In the genomic region with DNA sequence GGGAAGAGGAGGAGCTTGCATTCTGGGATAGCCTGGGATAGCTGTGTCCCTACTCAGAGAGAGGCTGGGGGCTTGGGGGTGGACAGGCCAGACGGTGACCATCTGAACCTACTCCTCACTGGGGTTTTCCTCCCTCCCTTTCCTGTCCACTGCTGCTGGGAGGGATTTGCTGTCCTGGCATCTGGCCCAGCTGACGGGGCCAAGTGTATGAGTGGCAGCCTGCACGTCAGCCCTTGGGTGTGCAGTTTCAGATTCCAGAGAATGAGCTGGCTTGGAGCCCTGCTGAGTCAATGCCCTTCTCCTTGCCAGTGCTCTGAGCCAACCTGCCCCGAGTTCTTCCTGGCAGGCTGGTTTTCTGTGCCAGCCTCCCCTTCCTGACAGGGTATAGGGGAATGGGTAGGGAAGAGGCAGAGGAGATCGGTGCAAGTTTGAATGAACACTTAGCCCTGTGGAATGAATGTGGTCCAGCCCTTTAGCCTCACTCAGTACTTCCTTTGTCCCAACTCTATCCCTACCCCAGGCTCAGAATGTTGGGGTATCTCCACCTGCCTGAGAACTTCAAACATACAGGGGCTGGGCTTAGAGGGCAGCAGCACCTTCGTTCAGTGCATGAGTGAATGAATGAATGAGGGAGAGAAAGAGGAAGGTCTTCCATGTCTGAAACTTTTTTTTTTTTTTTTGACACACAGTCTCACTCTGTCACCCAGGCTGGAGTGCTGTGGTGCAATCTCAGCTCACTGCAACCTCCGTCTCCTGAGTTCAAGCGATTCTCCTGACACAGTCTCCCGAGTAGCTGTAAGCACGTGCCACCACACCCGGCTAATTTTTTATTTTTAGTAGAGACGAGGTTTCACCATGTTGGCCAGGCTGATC, we compare ENCODE assay signal across 8 cellular contexts. TPM values are rescaled to one million over a fixed set of nuclear protein-coding genes. Genes with fewer than 3 reads are reported as not detected.
DNase-seq lines count a peak whose midpoint lies in the region; ATAC-seq and TF ChIP-seq lines count a peak whose summit lies in the region.

No MANE protein-coding gene starts in this region.

- DNase-seq in DMS79 (lab: John Stamatoyannopoulos, UW) = peak; percentile 92
- DNase-seq in NCI-H1694 treated with DMSO at 0.1 percent for 48 hours (lab: John Stamatoyannopoulos, UW) = peak; percentile 39
- peak; percentile 97 for DNase-seq in left cardiac atrium
- DNase-seq in retinal pigment epithelial cell (ENCODE audit: low read depth) = peak; percentile 98
- no peak for DNase-seq in NK-92 (lab: John Stamatoyannopoulos, UW; ENCODE audit: unreplicated experiment)
- DNase-seq in glutamatergic neuron = no peak

- ATAC-seq in left cardiac atrium (peak; percentile 79 to 88), HG02588 (IDR thresholded peaks at IDR 0.05; ENCODE audit: unreplicated experiment) (no peak)

- H3K36me3 Mint-ChIP-seq in glutamatergic neuron (ENCODE audit: unreplicated experiment) = no peaks in the 10 kb centered on the region

- peaks cover 1% of the 10 kb centered on the region for H3K9me3 Mint-ChIP-seq in glutamatergic neuron (ENCODE audit: unreplicated experiment)

- TF ChIP-seq CTCF in retinal pigment epithelial cell (conservative IDR thresholded peaks at IDR 0.05; ENCODE audit: low read depth, low read length) = no peak
- no peak for TF ChIP-seq CTCF in glutamatergic neuron (IDR thresholded peaks at IDR 0.05; ENCODE audit: partially characterized antibody, unreplicated experiment)

- 15 to 27% (median 23%) methylated on average over 12 of the region's 12 CpGs for whole genome bisulfite sequencing in adipose tissue, 3 donors

- intact Hi-C loops in left cardiac atrium (cut with DNase I) = no loop called here

- H3K4me3 Mint-ChIP-seq in glutamatergic neuron (ENCODE audit: unreplicated experiment) = no peak overlapping the region

- peak overlapping the region; percentile 51 for H3K27ac ChIP-seq in adipose tissue (ENCODE audit: low read depth, low read length)

- no peak overlapping the region for H3K4me3 ChIP-seq in retinal pigment epithelial cell (ENCODE audit: low read length)

- peaks cover 9% of the 10 kb centered on the region for H3K27me3 Mint-ChIP-seq in glutamatergic neuron (ENCODE audit: unreplicated experiment)

- peaks cover 2% of the 10 kb centered on the region for H3K4me1 Mint-ChIP-seq in glutamatergic neuron (ENCODE audit: low read depth, unreplicated experiment)

- no peak overlapping the region for H3K27ac Mint-ChIP-seq in glutamatergic neuron (ENCODE audit: unreplicated experiment)

RNA-seq across cellular contexts. Expression of gene ANGPTL4, which starts 1.8 kb away (rescaled TPM):
- polyA plus RNA-seq in adipose tissue = 100 to 1,000 TPM in 1 of 3 donors, 10 to 100 TPM in 2; 43.9 to 297 (median 47.8) TPM
- total RNA-seq in left cardiac atrium (10 to 100 TPM; 16.3 to 81.6 TPM), glutamatergic neuron (ENCODE audit: unreplicated experiment) (0.51 TPM)

RNA-seq across cellular contexts. Expression of gene KANK3, which starts 19.1 kb away (rescaled TPM):
- polyA plus RNA-seq in adipose tissue = 10 to 100 TPM in 2 of 3 donors, 1 to 10 TPM in 1; 5.1 to 31.9 (median 30.5) TPM
- total RNA-seq in left cardiac atrium (10 to 100 TPM; 19.3 to 19.6 TPM), glutamatergic neuron (ENCODE audit: unreplicated experiment) (8.9 TPM)

RNA-seq across cellular contexts. Expression of gene RAB11B, which starts 28.0 kb away (rescaled TPM):
- polyA plus RNA-seq in adipose tissue = 100 to 1,000 TPM in 1 of 3 donors, 10 to 100 TPM in 2; 80.4 to 105 (median 86.1) TPM
- total RNA-seq in left cardiac atrium (100 to 1,000 TPM; 133 to 163 TPM), glutamatergic neuron (ENCODE audit: unreplicated experiment) (137 TPM)

RNA-seq across cellular contexts. Expression of gene RPS28, which starts 40.9 kb away (rescaled TPM):
- polyA plus RNA-seq in adipose tissue = 100 to 1,000 TPM; 541 to 965 (median 935) TPM
- total RNA-seq in left cardiac atrium = 1,000 to 10,000 TPM; 1,064 to 1,153 TPM
- total RNA-seq in glutamatergic neuron (ENCODE audit: unreplicated experiment) = 1,030 TPM

RNA-seq across cellular contexts. Expression of gene NDUFA7, which starts 41.0 kb away (rescaled TPM):
- 100 to 1,000 TPM in 1 of 3 donors, 10 to 100 TPM in 2; 60.4 to 144 (median 76.1) TPM for polyA plus RNA-seq in adipose tissue
- total RNA-seq in left cardiac atrium = 10 to 100 TPM; 65.3 to 83.8 TPM
- total RNA-seq in glutamatergic neuron (ENCODE audit: unreplicated experiment) = 65.1 TPM

Comparison
In these comparisons a context has a peak if more than half of its experiments do, and no peak if none do; other contexts are left out.
1. DNase-seq: peak in DMS79 (single experiment), NCI-H1694 treated with DMSO at 0.1 percent for 48 hours (single experiment), left cardiac atrium (single experiment) and retinal pigment epithelial cell (single experiment); none in NK-92 (single experiment) and glutamatergic neuron (single experiment).
2. RNA of gene ANGPTL4, which starts 1.8 kb away (total RNA-seq): 16.3 to 81.6 TPM in left cardiac atrium; 0.51 TPM in glutamatergic neuron (single experiment); every median in the first group is over 10 times any median in the second.